ENCODE assay signal across 6 cellular contexts in genomic region chr19:48873476-48874308, GRCh38. TPM values are rescaled to one million over a fixed set of nuclear protein-coding genes. Genes with fewer than 3 reads are reported as not detected.
DNase-seq lines count a peak whose midpoint lies in the region; ATAC-seq and TF ChIP-seq lines count a peak whose summit lies in the region.

No MANE protein-coding gene starts in this region.

- no peaks in the 10 kb centered on the region for H3K27me3 ChIP-seq in CD8-positive, alpha-beta memory T cell (ENCODE audit: insufficient read depth, low read length, poor library complexity, severe bottlenecking)
- H3K27me3 ChIP-seq in iPS-20b (ENCODE audit: insufficient read depth, low read length), result no peaks in the 10 kb centered on the region

- H3K36me3 ChIP-seq in CD8-positive, alpha-beta memory T cell (ENCODE audit: insufficient read depth, low read length), result peaks cover 7% of the 10 kb centered on the region
- peaks cover 35% of the 10 kb centered on the region for H3K36me3 ChIP-seq in iPS-20b (ENCODE audit: insufficient read depth, low read depth, low read length)

- POLR2A ChIA-PET in CD8-positive, alpha-beta memory T cell (lab: Charles Lee), result interaction anchor here (1.4 to 2.2 kb wide), 3 partner anchors 27 to 90 kb away, joined by 4 to 17 read pairs (median 7); partner anchors contain the start of gene NUCB1

- peaks cover 32% of the 10 kb centered on the region for H3K4me1 ChIP-seq in CD8-positive, alpha-beta memory T cell (ENCODE audit: insufficient read depth, low read length)
- H3K4me1 ChIP-seq in iPS-20b (ENCODE audit: insufficient read depth, low read length), result peaks cover 8% of the 10 kb centered on the region

- peaks cover 41 to 55% (median 46%) of the 10 kb centered on the region in 3 donors for H3K4me1 Mint-ChIP-seq in CD8-positive, alpha-beta memory T cell

- ATAC-seq in GM18867 (IDR thresholded peaks at IDR 0.05; ENCODE audit: unreplicated experiment), result no peak
- ATAC-seq in HG03097 (IDR thresholded peaks at IDR 0.05; ENCODE audit: low FRiP score, unreplicated experiment), result no peak
- no peak for ATAC-seq in GM19023 (IDR thresholded peaks at IDR 0.05; ENCODE audit: unreplicated experiment)

- peak overlapping the region; percentile 100 for H3K27ac ChIP-seq in CD8-positive, alpha-beta memory T cell (ENCODE audit: low read depth, low read length)
- peak overlapping the region; percentile 97 for H3K27ac ChIP-seq in VCaP
- H3K27ac ChIP-seq in iPS-20b (ENCODE audit: low read length), result no peak overlapping the region

- peaks cover 0 to 5% (median 0%) of the 10 kb centered on the region in 5 donors for H3K9me3 Mint-ChIP-seq in CD8-positive, alpha-beta memory T cell

- H3K4me3 ChIP-seq in CD8-positive, alpha-beta memory T cell (ENCODE audit: low read length), result peak overlapping the region; percentile 95
- H3K4me3 ChIP-seq in iPS-20b (ENCODE audit: low read length), result peak overlapping the region; percentile 94

- H3K36me3 Mint-ChIP-seq in CD8-positive, alpha-beta memory T cell, result peaks cover 13 to 60% (median 20%) of the 10 kb centered on the region in 3 donors

- H3K27me3 Mint-ChIP-seq in CD8-positive, alpha-beta memory T cell, result peaks cover 0 to 14% of the 10 kb centered on the region in 2 donors

- peak in 1 of 5 donors; percentile 37 for DNase-seq in CD8-positive, alpha-beta memory T cell

- no peak for TF ChIP-seq CTCF in VCaP (conservative IDR thresholded peaks at IDR 0.05)

- CTCF ChIA-PET in CD8-positive, alpha-beta memory T cell (lab: Charles Lee), result interaction anchor here (0.6 to 2.2 kb wide), 9 partner anchors 13 to 120 kb away, joined by 3 to 6 read pairs (median 3); partner anchors contain the start of genes GYS1, HSD17B14 and RUVBL2

- H3K4me3 Mint-ChIP-seq in CD8-positive, alpha-beta memory T cell, result peak overlapping the region; percentile 97 to 100 (median 99)

- no peaks in the 10 kb centered on the region for H3K9me3 ChIP-seq in CD8-positive, alpha-beta memory T cell (ENCODE audit: low read length)
- no peaks in the 10 kb centered on the region for H3K9me3 ChIP-seq in iPS-20b (ENCODE audit: insufficient read depth, low read depth, low read length)

- peak overlapping the region; percentile 99 to 100 (median 100) for H3K27ac Mint-ChIP-seq in CD8-positive, alpha-beta memory T cell

- peak overlapping the region; percentile 92; the same call in 1 of the 2 replicates for H3K9ac ChIP-seq in iPS-20b (ENCODE audit: low read depth, low read length)

RNA-seq across cellular contexts. Expression of gene PPP1R15A, which starts 1.5 kb away (rescaled TPM):
- 10 to 100 TPM; 67.1 to 69.3 TPM for total RNA-seq in CD8-positive, alpha-beta memory T cell
- 159 TPM for polyA plus RNA-seq in CD8-positive, alpha-beta memory T cell

RNA-seq across cellular contexts. Expression of gene PLEKHA4, which starts 5.3 kb away (rescaled TPM):
- total RNA-seq in CD8-positive, alpha-beta memory T cell, result 1 to 10 TPM; 2.5 to 4.1 TPM
- polyA plus RNA-seq in CD8-positive, alpha-beta memory T cell, result 2.7 TPM

RNA-seq across cellular contexts. Expression of gene TULP2, which starts 24.9 kb away (rescaled TPM):
- not detected for total RNA-seq in CD8-positive, alpha-beta memory T cell
- polyA plus RNA-seq in CD8-positive, alpha-beta memory T cell, result not detected

RNA-seq across cellular contexts. Expression of gene NUCB1, which starts 26.4 kb away (rescaled TPM):
- total RNA-seq in CD8-positive, alpha-beta memory T cell, result 10 to 100 TPM; 86.8 to 93.3 TPM
- 147 TPM for polyA plus RNA-seq in CD8-positive, alpha-beta memory T cell

RNA-seq across cellular contexts. Expression of gene HSD17B14, which starts 37.4 kb away (rescaled TPM):
- under 1 TPM; 0.18 to 0.37 TPM for total RNA-seq in CD8-positive, alpha-beta memory T cell
- polyA plus RNA-seq in CD8-positive, alpha-beta memory T cell, result 1.1 TPM
